8 cellular contexts compared by ENCODE assay signal in the genomic region with DNA sequence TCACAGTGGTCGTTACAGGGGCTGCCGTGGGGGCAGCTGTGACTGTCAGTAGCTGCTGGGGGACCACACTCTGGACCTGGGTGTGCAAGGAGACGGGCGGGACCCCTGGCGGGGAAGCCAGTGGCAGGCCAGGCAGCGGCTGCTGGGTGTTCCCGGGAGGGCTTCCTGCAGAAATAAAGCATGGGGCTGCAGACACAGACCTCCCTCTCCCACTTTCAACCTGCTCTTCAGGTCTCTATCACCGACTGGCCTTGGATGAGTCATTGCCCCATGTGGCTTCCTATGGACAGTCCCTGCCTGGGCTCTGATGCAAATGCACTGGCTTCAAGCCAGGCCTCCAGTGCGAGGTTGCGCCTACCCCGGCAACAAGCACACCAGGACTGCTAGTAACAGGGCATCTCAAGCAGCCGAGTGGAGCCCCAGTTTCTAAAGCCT. TPM values are rescaled to one million over a fixed set of nuclear protein-coding genes. Genes with fewer than 3 reads are reported as not detected.
DNase-seq lines count a peak whose midpoint lies in the region; ATAC-seq and TF ChIP-seq lines count a peak whose summit lies in the region.

No MANE protein-coding gene starts in this region.

- ATAC-seq in GM21529 (IDR thresholded peaks at IDR 0.05; ENCODE audit: unreplicated experiment) (peak; percentile 55), esophagus mucosa (peak; percentile 46), GM18517 (IDR thresholded peaks at IDR 0.05; ENCODE audit: unreplicated experiment) (no peak)

- peak; percentile 32 for DNase-seq in COR-L47 (lab: John Stamatoyannopoulos, UW)
- DNase-seq in NB4 (ENCODE audit: low read depth) = peak; percentile 78
- peak; percentile 59 for DNase-seq in activated CD8-positive, alpha-beta memory T cell treated with anti-CD3 and anti-CD28 coated beads, Interleukin-2, amount 50 U/mL, for 4 hours
- DNase-seq in renal cortical epithelial cell (ENCODE audit: low read depth) = peak; percentile 85
- DNase-seq in GOT3 (lab: John Stamatoyannopoulos, UW) = no peak

- TF ChIP-seq POLR2A in NB4 (IDR thresholded peaks at IDR 0.05; ENCODE audit: extremely low read depth, insufficient read length) = no peak

- no peak for TF ChIP-seq CTCF in NB4 (IDR thresholded peaks at IDR 0.05; ENCODE audit: low read depth, low read length)

- no peak overlapping the region for H3K4me3 ChIP-seq in NB4 (ENCODE audit: low read depth, low read length)

RNA-seq across cellular contexts. Expression of a gene that starts 17.2 kb away (rescaled TPM):
- total RNA-seq in esophagus mucosa = 142 TPM
- 43.9 and 53.0 TPM in 2 replicates for total RNA-seq in renal cortical epithelial cell
